ENCODE assay signal across 8 cellular contexts in the genomic region with DNA sequence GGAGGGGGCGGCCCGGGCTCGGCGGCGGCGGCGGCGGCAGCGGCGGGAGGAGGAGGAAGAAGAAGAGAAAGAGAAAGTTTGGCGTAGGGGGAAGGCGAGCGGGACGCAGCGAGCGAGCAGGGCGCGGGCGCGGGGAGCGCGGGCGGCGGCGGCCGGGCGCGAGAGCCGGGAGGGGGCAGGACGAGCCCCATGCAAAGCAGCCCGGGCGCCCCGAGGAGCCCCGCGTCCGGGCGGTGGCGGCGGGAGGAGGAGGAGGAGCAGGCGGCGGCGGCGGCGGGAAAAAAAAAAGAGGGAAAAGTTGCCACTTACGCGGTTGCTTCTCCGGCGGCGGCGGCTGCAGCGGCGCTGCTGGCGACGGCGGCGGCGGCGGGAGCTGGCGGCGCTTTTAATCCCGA. TPM values are rescaled to one million over a fixed set of nuclear protein-coding genes. Genes with fewer than 3 reads are reported as not detected.
DNase-seq lines count a peak whose midpoint lies in the region; ATAC-seq and TF ChIP-seq lines count a peak whose summit lies in the region.

No MANE protein-coding gene starts in this region.

- ATAC-seq in GM21529 (IDR thresholded peaks at IDR 0.05; ENCODE audit: unreplicated experiment): peak; percentile 76

- peaks cover 42% of the 10 kb centered on the region for H3K27me3 Mint-ChIP-seq in activated naive CD4-positive, alpha-beta T cell treated with anti-CD3 and anti-CD28 coated beads, Interleukin-2, amount 10 ng/mL, durations not matched to agents 7 days and 5 days

- H3K4me3 Mint-ChIP-seq in activated naive CD4-positive, alpha-beta T cell treated with anti-CD3 and anti-CD28 coated beads, Interleukin-2, amount 10 ng/mL, durations not matched to agents 7 days and 5 days: peak overlapping the region; percentile 77

- no peak overlapping the region for H3K4me2 ChIP-seq in skeletal muscle satellite cell (ENCODE audit: low read length)

- peaks cover 6% of the 10 kb centered on the region for H3K36me3 Mint-ChIP-seq in activated naive CD4-positive, alpha-beta T cell treated with anti-CD3 and anti-CD28 coated beads, Interleukin-2, amount 10 ng/mL, durations not matched to agents 7 days and 5 days

- H3K9me3 Mint-ChIP-seq in activated naive CD4-positive, alpha-beta T cell treated with anti-CD3 and anti-CD28 coated beads, Interleukin-2, amount 10 ng/mL, durations not matched to agents 7 days and 5 days: no peaks in the 10 kb centered on the region

- H3K27ac ChIP-seq in HUES6 (ENCODE audit: low read depth, low read length) (no peak overlapping the region), left ventricle myocardium inferior (replicated peaks) (peak overlapping the region; percentile 97)

- DNase-seq in NCI-H345 (lab: John Stamatoyannopoulos, UW) (peak; percentile 19), NCI-H345 treated with DMSO at 0.1 percent for 48 hours (lab: John Stamatoyannopoulos, UW; ENCODE audit: unreplicated experiment) (no peak), left ventricle myocardium inferior (peak; percentile 61), T-helper 1 cell (no peak)
- peak; percentile 59 for DNase-seq in activated naive CD4-positive, alpha-beta T cell treated with anti-CD3 and anti-CD28 coated beads, Interleukin-2, amount 10 ng/mL, durations not matched to agents 7 days and 5 days

- peak; percentile 16 for TF ChIP-seq CTCF in left ventricle myocardium inferior (IDR thresholded peaks at IDR 0.05; ENCODE audit: borderline replicate concordance)

- H3K36me3 ChIP-seq in HUES6 (ENCODE audit: control insufficient read depth, insufficient read depth, low read length) (no peaks in the 10 kb centered on the region), left ventricle myocardium inferior (no peaks in the 10 kb centered on the region), skeletal muscle satellite cell (ENCODE audit: insufficient read depth, low read length) (no peaks in the 10 kb centered on the region)

- CTCF ChIA-PET in activated naive CD4-positive, alpha-beta T cell treated with anti-CD3 and anti-CD28 coated beads, Interleukin-2, amount 10 ng/mL, durations not matched to agents 7 days and 5 days (lab: Charles Lee): interaction anchor here (0.8 kb wide), 1 partner anchor 226 kb away, joined by 3 read pairs; no protein-coding TSS in a partner anchor

- H3K4me1 ChIP-seq in HUES6 (ENCODE audit: control insufficient read depth, insufficient read depth, low read length) (peaks cover 77% of the 10 kb centered on the region), left ventricle myocardium inferior (peaks cover 68% of the 10 kb centered on the region), skeletal muscle satellite cell (ENCODE audit: control insufficient read depth, insufficient read depth, low read length) (peaks cover 54% of the 10 kb centered on the region)

- H3K9me3 ChIP-seq in HUES6 (ENCODE audit: control insufficient read depth, insufficient read depth, low read depth, low read length) (no peaks in the 10 kb centered on the region), left ventricle myocardium inferior (replicated peaks) (no peaks in the 10 kb centered on the region), skeletal muscle satellite cell (replicated peaks; ENCODE audit: low read length) (no peaks in the 10 kb centered on the region)

- H3K27ac Mint-ChIP-seq in activated naive CD4-positive, alpha-beta T cell treated with anti-CD3 and anti-CD28 coated beads, Interleukin-2, amount 10 ng/mL, durations not matched to agents 7 days and 5 days: no peak overlapping the region

- peak overlapping the region; percentile 38; the same call in 1 of the 2 replicates for H3K4me3 ChIP-seq in HUES6 (ENCODE audit: low read depth, low read length)
- peak overlapping the region; percentile 89 for H3K4me3 ChIP-seq in left ventricle myocardium inferior
- H3K4me3 ChIP-seq in skeletal muscle satellite cell (ENCODE audit: low read length): peak overlapping the region; percentile 65

- H3K9ac ChIP-seq in HUES6 (ENCODE audit: low read length) (no peak overlapping the region), skeletal muscle satellite cell (ENCODE audit: low read depth, low read length) (peak overlapping the region; percentile 88)

- intact Hi-C loops in left ventricle myocardium inferior (cut with micrococcal nuclease): loop anchor here (10.0 kb wide), 1 partner anchor 223 kb away; no protein-coding TSS in a partner anchor

- H3K4me1 Mint-ChIP-seq in activated naive CD4-positive, alpha-beta T cell treated with anti-CD3 and anti-CD28 coated beads, Interleukin-2, amount 10 ng/mL, durations not matched to agents 7 days and 5 days: peaks cover 44% of the 10 kb centered on the region

- H3K27me3 ChIP-seq in HUES6 (ENCODE audit: control insufficient read depth, insufficient read depth, low read length): peaks cover 88% of the 10 kb centered on the region
- H3K27me3 ChIP-seq in left ventricle myocardium inferior (ENCODE audit: low read depth): peaks cover 13% of the 10 kb centered on the region
- no peaks in the 10 kb centered on the region for H3K27me3 ChIP-seq in skeletal muscle satellite cell (ENCODE audit: control insufficient read depth, insufficient read depth, low read length)

RNA-seq across cellular contexts. Expression of gene ZFHX3, which starts 10.3 kb away (rescaled TPM):
- 9.6 TPM for total RNA-seq in left ventricle myocardium inferior
- 5.1 and 8.3 TPM in 2 replicates for total RNA-seq in skeletal muscle satellite cell (2012; rRNA removed)

Comparison
In these comparisons a context has a peak if more than half of its experiments do, and no peak if none do; other contexts are left out.
1. DNase-seq: peak in NCI-H345 (single experiment), activated naive CD4-positive, alpha-beta T cell treated with anti-CD3 and anti-CD28 coated beads, Interleukin-2, amount 10 ng/mL, durations not matched to agents 7 days and 5 days (single experiment) and left ventricle myocardium inferior (single experiment); none in NCI-H345 treated with DMSO at 0.1 percent for 48 hours (single experiment) and T-helper 1 cell (0 of 5).
2. H3K4me3 ChIP-seq: peak in every context shown above with its lines; median percentile 89 in left ventricle myocardium inferior; 65 in skeletal muscle satellite cell; 38 in HUES6.